22 cellular contexts compared by ENCODE assay signal in genomic region chr4:176043838-176044588, GRCh38. TPM values are rescaled to one million over a fixed set of nuclear protein-coding genes. Genes with fewer than 3 reads are reported as not detected.
DNase-seq lines count a peak whose midpoint lies in the region; ATAC-seq, FAIRE-seq and TF ChIP-seq lines count a peak whose summit lies in the region.
"Had no signal": no experiment of that assay in that cellular context is flagged by ENCODE, and none has a peak within 500 bp of the region (broad histone marks: within the 10 kb centered on the region; RNA-seq: fewer than 3 reads in every experiment).

No MANE protein-coding gene starts in this region.

- H3K36me3 Mint-ChIP-seq in GM23338 (ENCODE audit: low read depth) (no peaks in the 10 kb centered on the region), glutamatergic neuron (ENCODE audit: unreplicated experiment) (no peaks in the 10 kb centered on the region)
- H3K36me3 Mint-ChIP-seq: CD8-positive, alpha-beta T cell had no signal

- no peak overlapping the region for H3K4me3 Mint-ChIP-seq in GM23338
- no peak overlapping the region for H3K4me3 Mint-ChIP-seq in glutamatergic neuron (ENCODE audit: unreplicated experiment)
- H3K4me3 Mint-ChIP-seq: CD8-positive, alpha-beta T cell had no signal

- TF ChIP-seq CTCF in GM23338 (conservative IDR thresholded peaks at IDR 0.05; ENCODE audit: low read depth in 2 of 2) (no peak), OCI-LY1 (IDR thresholded peaks at IDR 0.05; ENCODE audit: low read length) (no peak), H1 (IDR thresholded peaks at IDR 0.05; ENCODE audit: control extremely low read depth in 1 of 3, insufficient read depth in 1 of 3, low read depth in 1 of 3, low read length in 3 of 3) (no peak), glutamatergic neuron (IDR thresholded peaks at IDR 0.05; ENCODE audit: partially characterized antibody, unreplicated experiment) (no peak)

- 70% methylated on average over 9 of the region's 9 CpGs; no CpG with 5 or more reads in 1 of the 2 experiments for WGBS in H1 (ENCODE audit: extremely low coverage in 1 of 2, insufficient coverage in 1 of 2, insufficient read length in 1 of 2, insufficient replicate concordance in 2 of 2, low coverage in 1 of 2, low lambda C conversion rate in 2 of 2, missing lambda C conversion rate in 1 of 2), 2 experiments
- no CpG with 5 or more reads among the region's 9 CpGs for WGBS in trophoblast cell (ENCODE audit: extremely low coverage, insufficient coverage, insufficient read length)

- H3K9me3 Mint-ChIP-seq in GM23338 (peaks cover 10% of the 10 kb centered on the region; the same call in 2 of the 3 replicates), glutamatergic neuron (ENCODE audit: unreplicated experiment) (no peaks in the 10 kb centered on the region)

- H2BK12ac ChIP-seq in H1 (ENCODE audit: low read depth, low read length) (no peak overlapping the region), trophoblast cell (ENCODE audit: low read length) (no peak overlapping the region)

- FAIRE-seq in H1 (lab: Jason Lieb, UNC) = no peak
- FAIRE-seq: A549, GM12891, RCC 7860 had no signal

- H4K20me1 ChIP-seq in GM23338 (replicated peaks; ENCODE audit: insufficient read depth) (no peaks in the 10 kb centered on the region), OCI-LY1 (ENCODE audit: insufficient read depth, low read length) (no peaks in the 10 kb centered on the region), H1 (replicated peaks in 1 of 2; ENCODE audit: control insufficient read depth in 1 of 2, insufficient read depth in 2 of 2, low read length in 2 of 2) (no peaks in the 10 kb centered on the region)
- H4K20me1 ChIP-seq: BLaER1 had no signal

- H3K79me1 ChIP-seq in H1 (ENCODE audit: low read depth, low read length) (no peaks in the 10 kb centered on the region), trophoblast cell (ENCODE audit: low read length) (no peaks in the 10 kb centered on the region)

- no peaks in the 10 kb centered on the region for H3K27me3 Mint-ChIP-seq in GM23338 (ENCODE audit: insufficient read depth, low read depth, poor library complexity)
- H3K27me3 Mint-ChIP-seq in glutamatergic neuron (ENCODE audit: unreplicated experiment) = no peaks in the 10 kb centered on the region

- no peak overlapping the region for H4K12ac ChIP-seq in trophoblast cell (ENCODE audit: low read depth, low read length)

- no peak overlapping the region for H3K4me3 ChIP-seq in GM23338
- H3K4me3 ChIP-seq in OCI-LY1 (ENCODE audit: low read depth, low read length, poor library complexity, severe bottlenecking) = peak overlapping the region; percentile 23
- no peak overlapping the region for H3K4me3 ChIP-seq in H1 (ENCODE audit: extremely low read depth in 1 of 4, insufficient read depth in 2 of 4, low read depth in 3 of 4, low read length in 4 of 4)
- H3K4me3 ChIP-seq in trophoblast cell (ENCODE audit: low read depth, low read length) = peak overlapping the region; percentile 32
- H3K4me3 ChIP-seq: A549, BLaER1 had no signal

- TF ChIP-seq RAD21 in H1 (IDR thresholded peaks at IDR 0.05 in 1 of 2, conservative IDR thresholded peaks at IDR 0.05 in 1 of 2; ENCODE audit: low read depth in 2 of 2, low read length in 2 of 2) = no peak

- no peak overlapping the region for H4K5ac ChIP-seq in H1 (ENCODE audit: insufficient read length, low read depth, low read length)

- H3K27me3 ChIP-seq in GM23338 (ENCODE audit: insufficient read depth) = no peaks in the 10 kb centered on the region
- H3K27me3 ChIP-seq in OCI-LY1 (ENCODE audit: insufficient read depth, low read length) = no peaks in the 10 kb centered on the region
- H3K27me3 ChIP-seq in H1 (replicated peaks in 1 of 4; ENCODE audit: control insufficient read depth in 3 of 4, extremely low read depth in 1 of 4, insufficient read depth in 3 of 4, low read length in 3 of 4) = no peaks in the 10 kb centered on the region
- no peaks in the 10 kb centered on the region for H3K27me3 ChIP-seq in trophoblast cell (ENCODE audit: insufficient read depth, low read length)
- H3K27me3 ChIP-seq: BLaER1 had no signal

- H3K36me3 ChIP-seq in GM23338 (ENCODE audit: insufficient read depth) (no peaks in the 10 kb centered on the region), OCI-LY1 (ENCODE audit: insufficient read depth, low read length) (no peaks in the 10 kb centered on the region), H1 (ENCODE audit: control insufficient read depth in 2 of 4, insufficient read depth in 4 of 4, low read length in 3 of 4) (no peaks in the 10 kb centered on the region), trophoblast cell (ENCODE audit: control insufficient read depth in 1 of 2, insufficient read depth in 2 of 2, low read length in 2 of 2) (no peaks in the 10 kb centered on the region)
- H3K36me3 ChIP-seq: BLaER1 had no signal

- H3K79me2 ChIP-seq in GM23338 (replicated peaks; ENCODE audit: insufficient read depth) = no peaks in the 10 kb centered on the region
- H3K79me2 ChIP-seq in OCI-LY1 (ENCODE audit: insufficient read depth, low read length) = no peaks in the 10 kb centered on the region
- H3K79me2 ChIP-seq in H1 (ENCODE audit: control insufficient read depth in 1 of 2, insufficient read depth in 2 of 2, low read length in 2 of 2) = no peaks in the 10 kb centered on the region
- no peaks in the 10 kb centered on the region for H3K79me2 ChIP-seq in trophoblast cell (ENCODE audit: control insufficient read depth, insufficient read depth, low read length, poor library complexity)

- H3K27ac ChIP-seq in GM23338 (ENCODE audit: low read depth) = no peak overlapping the region
- peak overlapping the region; percentile 44 for H3K27ac ChIP-seq in OCI-LY1 (ENCODE audit: low read depth, low read length, poor library complexity, severe bottlenecking)
- no peak overlapping the region for H3K27ac ChIP-seq in H1 (ENCODE audit: low read depth, low read length)
- no peak overlapping the region for H3K27ac ChIP-seq in trophoblast cell (ENCODE audit: low read depth, low read length)
- H3K27ac ChIP-seq: A549, BLaER1, KMS-11 had no signal

- H3K9me2 ChIP-seq in GM23338 (ENCODE audit: insufficient read depth) (0 out of 2 replicates have a peak, but pooled peaks cover 4% of the 10 kb centered on the region), OCI-LY1 (ENCODE audit: low read depth, low read length) (no peaks in the 10 kb centered on the region)

- H2BK120ac ChIP-seq in H1 (replicated peaks; ENCODE audit: low read depth, low read length) (no peak overlapping the region), trophoblast cell (ENCODE audit: insufficient read depth, low read length, poor library complexity) (no peak overlapping the region)

- H3K23ac ChIP-seq in H1 (ENCODE audit: insufficient read length) = no peak overlapping the region
- H3K23ac ChIP-seq in trophoblast cell (ENCODE audit: low read length) = no peak overlapping the region

- no peaks in the 10 kb centered on the region for H3K4me1 Mint-ChIP-seq in GM23338
- H3K4me1 Mint-ChIP-seq in glutamatergic neuron (ENCODE audit: low read depth, unreplicated experiment) = no peaks in the 10 kb centered on the region

- H2AK5ac ChIP-seq in H1 (ENCODE audit: low read depth, low read length) (no peak overlapping the region), trophoblast cell (ENCODE audit: low read length) (no peak overlapping the region)

- no peaks in the 10 kb centered on the region for H3K23me2 ChIP-seq in H1 (ENCODE audit: low read depth, low read length)

- H3K4me1 ChIP-seq in GM23338 (ENCODE audit: insufficient read depth) (no peaks in the 10 kb centered on the region), OCI-LY1 (ENCODE audit: insufficient read depth, low read length, severe bottlenecking) (peaks cover 19% of the 10 kb centered on the region), H1 (replicated peaks in 1 of 4; ENCODE audit: control insufficient read depth in 3 of 4, insufficient read depth in 4 of 4, low read length in 3 of 4) (no peaks in the 10 kb centered on the region), trophoblast cell (ENCODE audit: control insufficient read depth in 1 of 2, insufficient read depth in 2 of 2, low read length in 2 of 2) (no peaks in the 10 kb centered on the region)
- H3K4me1 ChIP-seq: A549, BLaER1 had no signal

- no peak overlapping the region for H2BK20ac ChIP-seq in H1 (ENCODE audit: low read length)

- H3K56ac ChIP-seq in H1 (replicated peaks; ENCODE audit: insufficient read length, low read depth, low read length) = no peak overlapping the region

- CTCF ChIA-PET in H1 (lab: Charles Lee; ENCODE audit: partially characterized antibody) = interaction anchor here (0.6 to 2.5 kb wide), 4 partner anchors 9 to 306 kb away, joined by 4 to 14 read pairs (median 8); no protein-coding TSS in a partner anchor

- H3K4ac ChIP-seq in H1 (replicated peaks; ENCODE audit: insufficient read length, low read depth, low read length) (no peak overlapping the region), trophoblast cell (ENCODE audit: low read depth, low read length) (no peak overlapping the region)

- H2AFZ ChIP-seq in GM23338 (no peak overlapping the region), OCI-LY1 (ENCODE audit: low read length) (peak overlapping the region; percentile 34; the same call in 1 of the 2 replicates), H1 (ENCODE audit: low read length) (peak overlapping the region; percentile 76; the same call in 1 of the 2 replicates), trophoblast cell (ENCODE audit: insufficient read depth, low read length, poor library complexity) (no peak overlapping the region)

- H4K91ac ChIP-seq in H1 (replicated peaks; ENCODE audit: insufficient read length, low read length) (no peak overlapping the region), trophoblast cell (ENCODE audit: low read depth, low read length) (no peak overlapping the region)

- no peak for TF ChIP-seq EP300 in H1 (IDR thresholded peaks at IDR 0.05; ENCODE audit: borderline replicate concordance in 1 of 2, low read depth in 2 of 2, low read length in 2 of 2)

- DNase-seq in GM23338 (ENCODE audit: low spot score) (no peak), H1 (ENCODE audit: low read depth in 1 of 2, low spot score in 2 of 2) (no peak), trophoblast cell (no peak), glutamatergic neuron (no peak)
- DNase-seq: Calu3; CD8-positive, alpha-beta T cell; DMS53; MV-4-11; NCI-H1417; NCI-H2029; NCI-H526 treated with DMSO at 0.1 percent for 48 hours; Right ventricle myocardium superior had no signal

- H3F3A ChIP-seq in GM23338 (replicated peaks; ENCODE audit: low read depth) (no peaks in the 10 kb centered on the region), OCI-LY1 (ENCODE audit: insufficient read depth, low read length) (no peaks in the 10 kb centered on the region; the same call in 1 of the 2 replicates)

- H3K18ac ChIP-seq in H1 (ENCODE audit: extremely low read depth, low read length) = no peak overlapping the region; the same call in 1 of the 2 replicates
- no peak overlapping the region for H3K18ac ChIP-seq in trophoblast cell (ENCODE audit: low read length)

- H3K4me2 ChIP-seq in GM23338 (no peak overlapping the region), OCI-LY1 (ENCODE audit: low read length) (peak overlapping the region; percentile 58), H1 (ENCODE audit: insufficient read depth in 1 of 2, low read depth in 2 of 2, low read length in 2 of 2) (no peak overlapping the region), trophoblast cell (ENCODE audit: low read length) (no peak overlapping the region)
- H3K4me2 ChIP-seq: A549, BLaER1, KMS-11 had no signal

- no peak for ATAC-seq in GM23338
- ATAC-seq in HG02571 (IDR thresholded peaks at IDR 0.05; ENCODE audit: unreplicated experiment) = no peak
- no peak for ATAC-seq in HG03457 (IDR thresholded peaks at IDR 0.05; ENCODE audit: unreplicated experiment)
- ATAC-seq in HG03469 (IDR thresholded peaks at IDR 0.05; ENCODE audit: unreplicated experiment) = no peak
- ATAC-seq: A549; CD8-positive, alpha-beta T cell had no signal

- H2BK15ac ChIP-seq in H1 (ENCODE audit: low read length) = no peak overlapping the region

- H3K14ac ChIP-seq in H1 (ENCODE audit: insufficient read length) (no peak overlapping the region), trophoblast cell (ENCODE audit: low read length) (no peak overlapping the region)

- peaks cover 4% of the 10 kb centered on the region; the same call in 1 of the 2 replicates for H3K9me3 ChIP-seq in OCI-LY1 (ENCODE audit: low read length)
- H3K9me3 ChIP-seq in H1 (ENCODE audit: insufficient read depth in 2 of 2, low read depth in 1 of 2, low read length in 1 of 2) = no peaks in the 10 kb centered on the region
- no peaks in the 10 kb centered on the region for H3K9me3 ChIP-seq in trophoblast cell (ENCODE audit: insufficient read depth, low read depth, low read length)
- H3K9me3 ChIP-seq: A549 had no signal

- H3K9ac ChIP-seq in OCI-LY1 (ENCODE audit: low read length) (peak overlapping the region; percentile 42; the same call in 1 of the 2 replicates), H1 (replicated peaks in 1 of 4; ENCODE audit: extremely low read depth in 1 of 4, low read depth in 3 of 4, low read length in 3 of 4) (no peak overlapping the region), trophoblast cell (ENCODE audit: low read length) (no peak overlapping the region)
- H3K9ac ChIP-seq: BLaER1, KMS-11 had no signal

- POLR2A ChIA-PET in H1 (lab: Charles Lee; ENCODE audit: partially characterized antibody) = no interaction called here

- H3K27ac Mint-ChIP-seq in GM23338 = peak overlapping the region; percentile 59; the same call in 1 of the 2 replicates
- no peak overlapping the region for H3K27ac Mint-ChIP-seq in glutamatergic neuron (ENCODE audit: unreplicated experiment)
- H3K27ac Mint-ChIP-seq: CD8-positive, alpha-beta T cell had no signal

- H2BK5ac ChIP-seq in H1 (ENCODE audit: low read depth, low read length) = no peak overlapping the region
- H2BK5ac ChIP-seq in trophoblast cell (ENCODE audit: low read depth, low read length, poor library complexity) = no peak overlapping the region

- TF ChIP-seq POLR2A in H1 (IDR thresholded peaks at IDR 0.05; ENCODE audit: control extremely low read depth in 1 of 2, low read depth in 2 of 2, low read length in 2 of 2) = no peak

- H4K8ac ChIP-seq in H1 (ENCODE audit: extremely low read depth, insufficient read depth, low read length) (no peak overlapping the region), trophoblast cell (ENCODE audit: low read depth, low read length) (no peak overlapping the region)

RNA-seq across cellular contexts. Expression of gene WDR17, which starts 21.6 kb away (rescaled TPM):
- 4.3 and 4.7 TPM in 2 replicates for total RNA-seq in GM23338 (2014; rRNA removed; shearing (Covaris generic))
- 1.7 and 1.9 TPM in 2 replicates for polyA plus RNA-seq in GM23338 (2016; fragmentation: Nextera tagmentation; extraction: Ambion mirVana)
- total RNA-seq in H1 (2021; fragmentation: NEBNext Ultra II Directional; extraction: Animal tissue kit (Norgen Biotek cat#: 25700)) = 3.3 and 3.4 TPM in 2 replicates
- 1.4 TPM in 2 replicates for polyA plus RNA-seq in H1 (2011; rRNA removed)
- 2.6 TPM for polyA plus RNA-seq in H1 (2011; cell fraction: cytosol; rRNA removed)
- 3.8 TPM for polyA plus RNA-seq in H1 (2011; cell fraction: nucleus; rRNA removed)
- 1.8 to 3.4 TPM (median 2.5 TPM) in 4 replicates for polyA plus RNA-seq in H1 (2012, experiment 1 of 2)
- polyA plus RNA-seq in H1 (2012, experiment 2 of 2) = 0.35 TPM
- polyA plus RNA-seq in H1 (2013, experiment 1 of 2) = 2.3 TPM
- polyA plus RNA-seq in H1 (2013, experiment 2 of 2) = 1.8 TPM
- 2.9 and 10.0 TPM in 2 replicates for polyA minus RNA-seq in H1 (2011; rRNA and poly(A)+ RNA removed)
- polyA minus RNA-seq in H1 (2011; cell fraction: cytosol; rRNA and poly(A)+ RNA removed) = 1.6 TPM
- 7.5 TPM for polyA minus RNA-seq in H1 (2011; cell fraction: nucleus; rRNA and poly(A)+ RNA removed)
- polyA plus RNA-seq in trophoblast cell (2013) = 0.21 and 0.26 TPM in 2 replicates
- 6.3 TPM for total RNA-seq in glutamatergic neuron (ENCODE audit: unreplicated experiment)
- total RNA-seq: HT-29 had no signal

Comparison
In these comparisons a context has a peak if more than half of its experiments do, and no peak if none do; other contexts are left out.
1. H2AFZ ChIP-seq: peak in OCI-LY1 (single experiment) and H1 (single experiment); none in GM23338 (single experiment) and trophoblast cell (single experiment).
2. H3K4me3 ChIP-seq: peak in OCI-LY1 (single experiment) and trophoblast cell (single experiment); none in GM23338 (single experiment) and H1 (0 of 4).